Comparison of ENCODE assay signal across 34 cellular contexts in genomic region chr12:4969405-4969804, GRCh38. TPM values are rescaled to one million over a fixed set of nuclear protein-coding genes. Genes with fewer than 3 reads are reported as not detected.
"Had no signal": no experiment of that assay in that cellular context is flagged by ENCODE, and none has a peak within 500 bp of the region (broad histone marks: within the 10 kb centered on the region; RNA-seq: fewer than 3 reads in every experiment).

No MANE protein-coding gene starts in this region.

- H3K36me3 ChIP-seq: MG63 had no signal

- H3K4me3 ChIP-seq: MG63 had no signal

- H3K9me3 ChIP-seq: MG63 had no signal

- DNase-seq: Karpas-422, Kasumi-1, MG63, MM.1S, MV-4-11, NCI-H1048, NCI-H1092, NCI-H1092 treated with DMSO at 0.1 percent for 48 hours, NCI-H1105, NCI-H1105 treated with DMSO at 0.1 percent for 48 hours, NCI-H1417 treated with DMSO at 0.1 percent for 48 hours, NCI-H1436, NCI-H1436 treated with DMSO at 0.1 percent for 48 hours, NCI-H1694, NCI-H1694 treated with DMSO at 0.1 percent for 48 hours, NCI-H187, NCI-H1930, NCI-H2029, NCI-H2029 treated with DMSO at 0.1 percent for 48 hours, NCI-H2081, NCI-H2081 treated with DMSO at 0.1 percent for 48 hours, NCI-H2107, NCI-H2171, NCI-H2171 treated with DMSO at 0.1 percent for 48 hours, NCI-H2227 treated with DMSO at 0.1 percent for 48 hours, NCI-H226, NCI-H345, NCI-H446, NCI-H446 treated with DMSO at 0.1 percent for 48 hours, NCI-H510A, NCI-H510A treated with DMSO at 0.1 percent for 48 hours had no signal

RNA-seq across cellular contexts. Expression of gene KCNA1, which starts 59.7 kb away (rescaled TPM):
- total RNA-seq: M059J, MCF 10A, NCI-H460 had no signal
